ENCODE assay signal across 1 cellular context in genomic region chr3:186630950-186631624, GRCh38.
TF ChIP-seq lines count a peak whose summit lies in the region.

No MANE protein-coding gene starts in this region.

TF ChIP-seq in HepG2, 621 proteins besides CTCF, POLR2A, EP300 and RAD21 (continued from another document and continues in another):
- no peak for TF ChIP-seq MLX (CRISPR knock-in tag; IDR thresholded peaks at IDR 0.05)
- peak; percentile 98 for TF ChIP-seq ZBTB7B (CRISPR knock-in tag; IDR thresholded peaks at IDR 0.05)
- TF ChIP-seq FOXK1 (CRISPR knock-in tag; IDR thresholded peaks at IDR 0.05; ENCODE audit: borderline replicate concordance, low read depth) = peak; percentile 83; the same call in 1 of the 2 replicates
- TF ChIP-seq TCF7 (IDR thresholded peaks at IDR 0.05; ENCODE audit: low read depth) = peak; percentile 53
- peak; percentile 79 for TF ChIP-seq ZNF746 (CRISPR knock-in tag; IDR thresholded peaks at IDR 0.05)
- TF ChIP-seq ZNF766 (CRISPR knock-in tag; IDR thresholded peaks at IDR 0.05; ENCODE audit: borderline replicate concordance) = peak; percentile 68; the same call in 1 of the 2 replicates
- peak; percentile 84; the same call in 1 of the 2 replicates for TF ChIP-seq ZBTB20 (CRISPR knock-in tag; IDR thresholded peaks at IDR 0.05; ENCODE audit: borderline replicate concordance, low read depth)
- TF ChIP-seq NCOR1 (IDR thresholded peaks at IDR 0.05; ENCODE audit: borderline replicate concordance, low read length) = peak; percentile 88
- TF ChIP-seq, protein P1, sequence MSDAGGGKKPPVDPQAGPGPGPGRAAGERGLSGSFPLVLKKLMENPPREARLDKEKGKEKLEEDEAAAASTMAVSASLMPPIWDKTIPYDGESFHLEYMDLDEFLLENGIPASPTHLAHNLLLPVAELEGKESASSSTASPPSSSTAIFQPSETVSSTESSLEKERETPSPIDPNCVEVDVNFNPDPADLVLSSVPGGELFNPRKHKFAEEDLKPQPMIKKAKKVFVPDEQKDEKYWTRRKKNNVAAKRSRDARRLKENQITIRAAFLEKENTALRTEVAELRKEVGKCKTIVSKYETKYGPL (CRISPR knock-in tag; IDR thresholded peaks at IDR 0.05) = peak; percentile 97
- TF ChIP-seq KAT2B (IDR thresholded peaks at IDR 0.05; ENCODE audit: borderline replicate concordance, low read depth, low read length) = no peak
- no peak for TF ChIP-seq CHD4 (IDR thresholded peaks at IDR 0.05; ENCODE audit: borderline replicate concordance, low read length)
- TF ChIP-seq SOX13 (IDR thresholded peaks at IDR 0.05) = peak; percentile 38; the same call in 1 of the 2 replicates
- peak in 1 of 2 experiments; percentile 71; a peak in 2 of 4 replicates for TF ChIP-seq SOX13 (CRISPR knock-in tag; conservative IDR thresholded peaks at IDR 0.05 in 1 of 2, IDR thresholded peaks at IDR 0.05 in 1 of 2)
- TF ChIP-seq ZNF564 (CRISPR knock-in tag; IDR thresholded peaks at IDR 0.05) = 0 out of 2 replicates have a peak, but pooled peaks have one; percentile 36
- peak; percentile 67; the same call in 1 of the 2 replicates for TF ChIP-seq KDM1A (CRISPR knock-in tag; IDR thresholded peaks at IDR 0.05)
- peak; percentile 44 for TF ChIP-seq CBX1 (IDR thresholded peaks at IDR 0.05; ENCODE audit: low read depth)
- no peak for TF ChIP-seq ZNF329 (CRISPR knock-in tag; IDR thresholded peaks at IDR 0.05; ENCODE audit: low read depth)
- TF ChIP-seq GATAD2A (CRISPR knock-in tag; IDR thresholded peaks at IDR 0.05) = peak; percentile 95
- peak; percentile 61; the same call in 1 of the 2 replicates for TF ChIP-seq ERF (CRISPR knock-in tag; IDR thresholded peaks at IDR 0.05)
- TF ChIP-seq SALL1 (CRISPR knock-in tag; IDR thresholded peaks at IDR 0.05) = peak; percentile 97
- TF ChIP-seq ASH2L (IDR thresholded peaks at IDR 0.05; ENCODE audit: insufficient read length, low read depth, low read length) = no peak
- TF ChIP-seq, protein P2, sequence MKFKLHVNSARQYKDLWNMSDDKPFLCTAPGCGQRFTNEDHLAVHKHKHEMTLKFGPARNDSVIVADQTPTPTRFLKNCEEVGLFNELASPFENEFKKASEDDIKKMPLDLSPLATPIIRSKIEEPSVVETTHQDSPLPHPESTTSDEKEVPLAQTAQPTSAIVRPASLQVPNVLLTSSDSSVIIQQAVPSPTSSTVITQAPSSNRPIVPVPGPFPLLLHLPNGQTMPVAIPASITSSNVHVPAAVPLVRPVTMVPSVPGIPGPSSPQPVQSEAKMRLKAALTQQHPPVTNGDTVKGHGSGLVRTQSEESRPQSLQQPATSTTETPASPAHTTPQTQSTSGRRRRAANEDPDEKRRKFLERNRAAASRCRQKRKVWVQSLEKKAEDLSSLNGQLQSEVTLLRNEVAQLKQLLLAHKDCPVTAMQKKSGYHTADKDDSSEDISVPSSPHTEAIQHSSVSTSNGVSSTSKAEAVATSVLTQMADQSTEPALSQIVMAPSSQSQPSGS (CRISPR knock-in tag; IDR thresholded peaks at IDR 0.05) = peak; percentile 80
- TF ChIP-seq NFYC (CRISPR knock-in tag; IDR thresholded peaks at IDR 0.05) = no peak
- 0 out of 2 replicates have a peak, but pooled peaks have one; percentile 44 for TF ChIP-seq ZNF619 (CRISPR knock-in tag; IDR thresholded peaks at IDR 0.05)
- TF ChIP-seq ATF7 (IDR thresholded peaks at IDR 0.05) = peak; percentile 4; the same call in 1 of the 2 replicates
- TF ChIP-seq ATF7 (CRISPR knock-in tag; IDR thresholded peaks at IDR 0.05) = peak; percentile 61; the same call in 1 of the 2 replicates
- no peak for TF ChIP-seq ZNF678 (CRISPR knock-in tag; IDR thresholded peaks at IDR 0.05)
- TF ChIP-seq LCORL (IDR thresholded peaks at IDR 0.05) = 0 out of 2 replicates have a peak, but pooled peaks have one; percentile 16
- TF ChIP-seq LCORL (CRISPR knock-in tag; IDR thresholded peaks at IDR 0.05) = peak; percentile 80
- peak; percentile 83; the same call in 1 of the 2 replicates for TF ChIP-seq ZNF567 (CRISPR knock-in tag; IDR thresholded peaks at IDR 0.05; ENCODE audit: borderline replicate concordance)
- no peak for TF ChIP-seq PTBP1 (IDR thresholded peaks at IDR 0.05; ENCODE audit: low read depth, low read length, poor library complexity, severe bottlenecking)
- TF ChIP-seq ARID2 (CRISPR knock-in tag; IDR thresholded peaks at IDR 0.05; ENCODE audit: borderline replicate concordance) = 0 out of 2 replicates have a peak, but pooled peaks have one; percentile 43
- no peak for TF ChIP-seq NONO (IDR thresholded peaks at IDR 0.05)
- TF ChIP-seq NONO (CRISPR knock-in tag; conservative IDR thresholded peaks at IDR 0.05) = peak; percentile 73
- TF ChIP-seq YEATS4 (CRISPR knock-in tag; IDR thresholded peaks at IDR 0.05; ENCODE audit: borderline replicate concordance) = peak; percentile 39; the same call in 1 of the 2 replicates
- no peak for TF ChIP-seq FOXA1 (IDR thresholded peaks at IDR 0.05)
- peak; percentile 82 for TF ChIP-seq FOXA1 (CRISPR knock-in tag; IDR thresholded peaks at IDR 0.05)
- TF ChIP-seq CEBPB (IDR thresholded peaks at IDR 0.05; ENCODE audit: borderline replicate concordance, low read depth, low read length) = peak; percentile 93
- no peak for TF ChIP-seq ZSCAN30 (CRISPR knock-in tag; IDR thresholded peaks at IDR 0.05)
- TF ChIP-seq ARNT (IDR thresholded peaks at IDR 0.05) = no peak
- peak; percentile 95 for TF ChIP-seq HNF4G (IDR thresholded peaks at IDR 0.05; ENCODE audit: borderline replicate concordance, low read depth, low read length)
- TF ChIP-seq HNF4G (CRISPR knock-in tag; IDR thresholded peaks at IDR 0.05; ENCODE audit: borderline replicate concordance, low read depth) = peak; percentile 82
- TF ChIP-seq DR1 (CRISPR knock-in tag; IDR thresholded peaks at IDR 0.05) = no peak
- peak; percentile 28 for TF ChIP-seq POGZ (CRISPR knock-in tag; IDR thresholded peaks at IDR 0.05)
- TF ChIP-seq, protein P3, sequence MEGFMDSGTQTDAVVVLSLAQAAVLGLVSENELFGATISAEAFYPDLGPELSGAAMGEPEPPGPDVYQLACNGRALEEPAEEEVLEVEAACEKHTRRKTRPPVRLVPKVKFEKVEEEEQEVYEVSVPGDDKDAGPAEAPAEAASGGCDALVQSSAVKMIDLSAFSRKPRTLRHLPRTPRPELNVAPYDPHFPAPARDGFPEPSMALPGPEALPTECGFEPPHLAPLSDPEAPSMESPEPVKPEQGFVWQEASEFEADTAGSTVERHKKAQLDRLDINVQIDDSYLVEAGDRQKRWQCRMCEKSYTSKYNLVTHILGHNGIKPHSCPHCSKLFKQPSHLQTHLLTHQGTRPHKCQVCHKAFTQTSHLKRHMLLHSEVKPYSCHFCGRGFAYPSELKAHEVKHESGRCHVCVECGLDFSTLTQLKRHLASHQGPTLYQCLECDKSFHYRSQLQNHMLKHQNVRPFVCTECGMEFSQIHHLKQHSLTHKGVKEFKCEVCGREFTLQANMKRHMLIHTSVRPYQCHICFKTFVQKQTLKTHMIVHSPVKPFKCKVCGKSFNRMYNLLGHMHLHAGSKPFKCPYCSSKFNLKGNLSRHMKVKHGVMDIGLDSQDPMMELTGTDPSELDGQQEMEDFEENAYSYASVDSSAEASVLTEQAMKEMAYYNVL (CRISPR knock-in tag; IDR thresholded peaks at IDR 0.05; ENCODE audit: borderline replicate concordance) = peak; percentile 28; the same call in 1 of the 2 replicates
- no peak for TF ChIP-seq ZNF580 (CRISPR knock-in tag; IDR thresholded peaks at IDR 0.05; ENCODE audit: borderline replicate concordance, low read depth)
- no peak for TF ChIP-seq ZNF414 (CRISPR knock-in tag; IDR thresholded peaks at IDR 0.05)
- TF ChIP-seq HDAC1 (CRISPR knock-in tag; IDR thresholded peaks at IDR 0.05) = peak; percentile 85
- TF ChIP-seq SKI (IDR thresholded peaks at IDR 0.05; ENCODE audit: partially characterized antibody) = peak; percentile 88
- peak; percentile 79; the same call in 1 of the 2 replicates for TF ChIP-seq THRA (CRISPR knock-in tag; IDR thresholded peaks at IDR 0.05; ENCODE audit: borderline replicate concordance)
- TF ChIP-seq ZNF83 (CRISPR knock-in tag; IDR thresholded peaks at IDR 0.05; ENCODE audit: borderline replicate concordance) = no peak
- TF ChIP-seq ZFYVE20 (CRISPR knock-in tag; IDR thresholded peaks at IDR 0.05; ENCODE audit: borderline replicate concordance, low read depth) = no peak
- peak; percentile 62; the same call in 1 of the 2 replicates for TF ChIP-seq SAP130 (CRISPR knock-in tag; IDR thresholded peaks at IDR 0.05; ENCODE audit: low read depth)
- 0 out of 2 replicates have a peak, but pooled peaks have one; percentile 23 for TF ChIP-seq ONECUT2 (CRISPR knock-in tag; IDR thresholded peaks at IDR 0.05)
- TF ChIP-seq TP53 (CRISPR knock-in tag; conservative IDR thresholded peaks at IDR 0.05) = 0 out of 2 replicates have a peak, but pooled peaks have one; percentile 21
- peak; percentile 29; the same call in 1 of the 2 replicates for TF ChIP-seq SRF (IDR thresholded peaks at IDR 0.05; ENCODE audit: low read depth, low read length)
- TF ChIP-seq ZNF556 (CRISPR knock-in tag; IDR thresholded peaks at IDR 0.05; ENCODE audit: borderline replicate concordance) = peak; percentile 44; the same call in 1 of the 2 replicates
- TF ChIP-seq, protein P4, sequence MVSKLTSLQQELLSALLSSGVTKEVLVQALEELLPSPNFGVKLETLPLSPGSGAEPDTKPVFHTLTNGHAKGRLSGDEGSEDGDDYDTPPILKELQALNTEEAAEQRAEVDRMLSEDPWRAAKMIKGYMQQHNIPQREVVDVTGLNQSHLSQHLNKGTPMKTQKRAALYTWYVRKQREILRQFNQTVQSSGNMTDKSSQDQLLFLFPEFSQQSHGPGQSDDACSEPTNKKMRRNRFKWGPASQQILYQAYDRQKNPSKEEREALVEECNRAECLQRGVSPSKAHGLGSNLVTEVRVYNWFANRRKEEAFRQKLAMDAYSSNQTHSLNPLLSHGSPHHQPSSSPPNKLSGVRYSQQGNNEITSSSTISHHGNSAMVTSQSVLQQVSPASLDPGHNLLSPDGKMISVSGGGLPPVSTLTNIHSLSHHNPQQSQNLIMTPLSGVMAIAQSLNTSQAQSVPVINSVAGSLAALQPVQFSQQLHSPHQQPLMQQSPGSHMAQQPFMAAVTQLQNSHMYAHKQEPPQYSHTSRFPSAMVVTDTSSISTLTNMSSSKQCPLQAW (CRISPR knock-in tag; IDR thresholded peaks at IDR 0.05) = peak; percentile 95
- TF ChIP-seq ZNF850 (CRISPR knock-in tag; conservative IDR thresholded peaks at IDR 0.05) = no peak
- peak; percentile 93 for TF ChIP-seq GFI1 (CRISPR knock-in tag; IDR thresholded peaks at IDR 0.05; ENCODE audit: borderline replicate concordance)
- peak; percentile 93 for TF ChIP-seq FOXP4 (CRISPR knock-in tag; IDR thresholded peaks at IDR 0.05)
- TF ChIP-seq FOXP1 (IDR thresholded peaks at IDR 0.05) = peak; percentile 64
- TF ChIP-seq FOXP1 (CRISPR knock-in tag; IDR thresholded peaks at IDR 0.05) = peak; percentile 90
- TF ChIP-seq ELF3 (CRISPR knock-in tag; IDR thresholded peaks at IDR 0.05) = peak; percentile 16; the same call in 1 of the 2 replicates
- no peak for TF ChIP-seq ZNF780A (CRISPR knock-in tag; IDR thresholded peaks at IDR 0.05)
- TF ChIP-seq PHF21A (CRISPR knock-in tag; IDR thresholded peaks at IDR 0.05) = peak; percentile 97
- TF ChIP-seq TCF12 (IDR thresholded peaks at IDR 0.05) = no peak
- TF ChIP-seq TCF12 (CRISPR knock-in tag; IDR thresholded peaks at IDR 0.05) = 0 out of 2 replicates have a peak, but pooled peaks have one; percentile 64
- peak; percentile 51; the same call in 1 of the 2 replicates for TF ChIP-seq ZKSCAN5 (CRISPR knock-in tag; IDR thresholded peaks at IDR 0.05)
